1 cellular context compared by ENCODE assay signal in genomic region chr10:70430489-70431445, GRCh38.
TF ChIP-seq lines count a peak whose summit lies in the region.

No MANE protein-coding gene starts in this region.

TF ChIP-seq in HepG2, 621 proteins besides CTCF, POLR2A, EP300 and RAD21 (continues in another document):
- TF ChIP-seq MNT (IDR thresholded peaks at IDR 0.05) (0 out of 2 replicates have a peak, but pooled peaks have one; percentile 4), NR2F2 (IDR thresholded peaks at IDR 0.05; ENCODE audit: borderline replicate concordance, low read depth) (peak; percentile 84), TEAD3 (CRISPR knock-in tag; optimal IDR thresholded peaks at IDR 0.05; ENCODE audit: borderline replicate concordance) (peak; percentile 42), HNF4A (CRISPR knock-in tag; IDR thresholded peaks at IDR 0.05) (peak; percentile 53), HOXA3 (CRISPR knock-in tag; IDR thresholded peaks at IDR 0.05) (peak; percentile 68), MED1 (CRISPR knock-in tag; IDR thresholded peaks at IDR 0.05) (peak; percentile 39), HMG20A (CRISPR knock-in tag; IDR thresholded peaks at IDR 0.05; ENCODE audit: borderline replicate concordance) (peak; percentile 64; the same call in 1 of the 2 replicates), ZBTB7B (CRISPR knock-in tag; IDR thresholded peaks at IDR 0.05) (0 out of 2 replicates have a peak, but pooled peaks have one; percentile 20), NCOA2 (CRISPR knock-in tag; IDR thresholded peaks at IDR 0.05) (0 out of 2 replicates have a peak, but pooled peaks have one; percentile 24), ZNF749 (CRISPR knock-in tag; IDR thresholded peaks at IDR 0.05; ENCODE audit: borderline replicate concordance) (no peak), KLF6 (CRISPR knock-in tag; IDR thresholded peaks at IDR 0.05) (no peak), ZFX (CRISPR knock-in tag; IDR thresholded peaks at IDR 0.05; ENCODE audit: low read depth) (no peak), ZNF235 (CRISPR knock-in tag; IDR thresholded peaks at IDR 0.05; ENCODE audit: borderline replicate concordance) (no peak), ATF2 (CRISPR knock-in tag; IDR thresholded peaks at IDR 0.05) (0 out of 2 replicates have a peak, but pooled peaks have one; percentile 8), ETV6 (CRISPR knock-in tag; conservative IDR thresholded peaks at IDR 0.05) (no peak), TMF1 (CRISPR knock-in tag; IDR thresholded peaks at IDR 0.05; ENCODE audit: low read depth) (no peak), MEF2D (CRISPR knock-in tag; IDR thresholded peaks at IDR 0.05) (peak; percentile 92; the same call in 1 of the 2 replicates), FOXJ3 (CRISPR knock-in tag; IDR thresholded peaks at IDR 0.05; ENCODE audit: borderline replicate concordance) (peak; percentile 58; the same call in 1 of the 2 replicates), E2F2 (CRISPR knock-in tag; IDR thresholded peaks at IDR 0.05; ENCODE audit: borderline replicate concordance) (no peak), RXRA (CRISPR knock-in tag; IDR thresholded peaks at IDR 0.05) (peak; percentile 26; the same call in 1 of the 2 replicates), SNAPC4 (CRISPR knock-in tag; IDR thresholded peaks at IDR 0.05) (no peak), BCL6 (CRISPR knock-in tag; IDR thresholded peaks at IDR 0.05) (peak; percentile 92), MXI1 (IDR thresholded peaks at IDR 0.05; ENCODE audit: borderline replicate concordance, low read depth, low read length) (0 out of 3 replicates have a peak, but pooled peaks have one; percentile 22), FOXP4 (CRISPR knock-in tag; IDR thresholded peaks at IDR 0.05) (peak; percentile 61), IKZF5 (CRISPR knock-in tag; IDR thresholded peaks at IDR 0.05) (peak; percentile 43; the same call in 1 of the 2 replicates), ZBTB43 (CRISPR knock-in tag; conservative IDR thresholded peaks at IDR 0.05) (no peak), MAFK (conservative IDR thresholded peaks at IDR 0.05 in 1 of 2, IDR thresholded peaks at IDR 0.05 in 1 of 2; ENCODE audit: low read length in 2 of 2) (peak; percentile 96 to 98), THAP11 (CRISPR knock-in tag; IDR thresholded peaks at IDR 0.05) (peak; percentile 37; the same call in 1 of the 2 replicates), ZBTB21 (CRISPR knock-in tag; IDR thresholded peaks at IDR 0.05) (peak; percentile 70), CEBPB (IDR thresholded peaks at IDR 0.05; ENCODE audit: borderline replicate concordance, low read depth, low read length) (peak; percentile 74), SOX6 (IDR thresholded peaks at IDR 0.05) (no peak), SOX6 (CRISPR knock-in tag; IDR thresholded peaks at IDR 0.05) (peak; percentile 68), HDAC1 (CRISPR knock-in tag; IDR thresholded peaks at IDR 0.05) (peak; percentile 35; the same call in 1 of the 2 replicates), MAFF (IDR thresholded peaks at IDR 0.05; ENCODE audit: low read depth, low read length) (peak; percentile 98), RARA (CRISPR knock-in tag; IDR thresholded peaks at IDR 0.05) (peak; percentile 82), IRF2 (CRISPR knock-in tag; IDR thresholded peaks at IDR 0.05) (peak; percentile 28; the same call in 1 of the 2 replicates), HOXA5 (CRISPR knock-in tag; IDR thresholded peaks at IDR 0.05) (0 out of 2 replicates have a peak, but pooled peaks have one; percentile 46), ZNF414 (CRISPR knock-in tag; IDR thresholded peaks at IDR 0.05) (no peak), ZFY (CRISPR knock-in tag; IDR thresholded peaks at IDR 0.05) (0 out of 2 replicates have a peak, but pooled peaks have one; percentile 16), SIN3A (IDR thresholded peaks at IDR 0.05; ENCODE audit: borderline replicate concordance, low read depth, low read length) (0 out of 2 replicates have a peak, but pooled peaks have one; percentile 58), SMC3 (IDR thresholded peaks at IDR 0.05; ENCODE audit: low read length) (peak; percentile 38; the same call in 1 of the 2 replicates), KMT2B (CRISPR knock-in tag; IDR thresholded peaks at IDR 0.05) (no peak), ZNF503 (CRISPR knock-in tag; IDR thresholded peaks at IDR 0.05) (0 out of 2 replicates have a peak, but pooled peaks have one; percentile 28), ZNF614 (CRISPR knock-in tag; IDR thresholded peaks at IDR 0.05; ENCODE audit: borderline replicate concordance) (no peak), ISL2 (CRISPR knock-in tag; IDR thresholded peaks at IDR 0.05) (peak; percentile 29; the same call in 1 of the 2 replicates), ZNF580 (CRISPR knock-in tag; IDR thresholded peaks at IDR 0.05; ENCODE audit: borderline replicate concordance, low read depth) (0 out of 2 replicates have a peak, but pooled peaks have one; percentile 18), ESRRA (CRISPR knock-in tag; IDR thresholded peaks at IDR 0.05; ENCODE audit: low read depth) (no peak), RORA (CRISPR knock-in tag; IDR thresholded peaks at IDR 0.05) (no peak), ZNF510 (CRISPR knock-in tag; IDR thresholded peaks at IDR 0.05; ENCODE audit: low read depth) (no peak), NR2F6 (IDR thresholded peaks at IDR 0.05) (peak; percentile 92), NR2F6 (CRISPR knock-in tag; IDR thresholded peaks at IDR 0.05) (peak; percentile 88)
